ENCODE assay signal across 7 cellular contexts in genomic region chr12:78840518-78841019, GRCh38. TPM values are rescaled to one million over a fixed set of nuclear protein-coding genes. Genes with fewer than 3 reads are reported as not detected.
"Had no signal": no experiment of that assay in that cellular context is flagged by ENCODE, and none has a peak within 500 bp of the region (broad histone marks: within the 10 kb centered on the region; RNA-seq: fewer than 3 reads in every experiment).

No MANE protein-coding gene starts in this region.

RNA-seq across cellular contexts. Expression of gene SYT1, which starts 24.0 kb away (rescaled TPM):
- total RNA-seq: activated CD4-positive, alpha-beta memory T cell treated with anti-CD3 and anti-CD28 coated beads, Interleukin-2, amount 10 ng/mL, durations not matched to agents 7 days and 5 days; activated CD4-positive, alpha-beta T cell treated with anti-CD3 and anti-CD28 coated beads for 36 hours; activated CD4-positive, alpha-beta T cell treated with anti-CD3 and anti-CD28 coated beads, Interleukin-2, amount 10 ng/mL, durations not matched to agents 7 days and 5 days; activated CD8-positive, alpha-beta memory T cell treated with anti-CD3 and anti-CD28 coated beads, Interleukin-2, amount 10 ng/mL, durations not matched to agents 7 days and 5 days; activated CD8-positive, alpha-beta T cell treated with anti-CD3 and anti-CD28 coated beads, Interleukin-2, amount 10 ng/mL, durations not matched to agents 7 days and 5 days; activated naive CD8-positive, alpha-beta T cell treated with anti-CD3 and anti-CD28 coated beads, Interleukin-2, amount 10 ng/mL, durations not matched to agents 7 days and 5 days; activated T-helper 2 cell treated with anti-CD3 and anti-CD28 coated beads, Interferon-gamma antibody, Interleukin-2, Interleukin-4, amounts not matched to agents 10 μg/mL and 5 μg/mL and 100 μg/mL, durations not matched to agents 14 hours and 24 hours and 36 hours had no signal
